In the genomic region with DNA sequence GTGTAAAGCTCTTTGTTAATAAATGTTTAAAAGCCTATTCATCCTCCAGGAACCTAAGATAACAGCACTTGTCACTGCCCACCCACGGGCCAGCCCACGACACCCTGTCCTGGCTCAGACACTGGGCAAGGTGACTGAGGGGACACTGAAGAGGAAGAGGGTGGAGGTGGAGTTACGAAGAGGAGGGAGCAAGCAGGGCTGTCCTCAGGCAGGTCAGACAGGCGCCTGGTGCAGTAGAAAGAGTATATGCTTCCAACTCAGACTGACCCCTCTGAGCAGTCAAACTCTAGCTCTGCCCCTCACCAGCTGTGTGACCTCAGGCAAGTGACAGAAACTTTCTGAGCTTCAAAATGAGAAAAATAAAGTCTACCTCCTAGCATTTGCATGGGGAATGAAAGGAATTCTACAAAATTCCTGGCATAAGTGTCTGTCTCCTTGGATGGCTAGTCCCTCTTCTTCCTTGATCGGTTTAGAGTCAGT, we compare ENCODE assay signal across 11 cellular contexts. TPM values are rescaled to one million over a fixed set of nuclear protein-coding genes. Genes with fewer than 3 reads are reported as not detected.
DNase-seq lines count a peak whose midpoint lies in the region; ATAC-seq and TF ChIP-seq lines count a peak whose summit lies in the region.
"Had no signal": no experiment of that assay in that cellular context is flagged by ENCODE, and none has a peak within 500 bp of the region (broad histone marks: within the 10 kb centered on the region; RNA-seq: fewer than 3 reads in every experiment).

No MANE protein-coding gene starts in this region.

- H4K20me1 ChIP-seq in IMR-90 (ENCODE audit: insufficient read depth, low read length) = peaks cover 13% of the 10 kb centered on the region

- H3K23ac ChIP-seq in IMR-90 (ENCODE audit: low read depth, low read length) = peak overlapping the region; percentile 86

- H4K91ac ChIP-seq in IMR-90 (ENCODE audit: insufficient read depth, low read depth, low read length) = peak overlapping the region; percentile 53

- H3K4me3 ChIP-seq in IMR-90 (ENCODE audit: insufficient read depth, low read depth, low read length) (no peak overlapping the region), ectodermal cell (ENCODE audit: insufficient read depth, low read depth, low read length) (no peak overlapping the region), stomach (no peak overlapping the region)
- H3K4me3 ChIP-seq: MG63, PC-9 had no signal

- H3K18ac ChIP-seq in IMR-90 (ENCODE audit: low read depth, low read length) = peak overlapping the region; percentile 66

- TF ChIP-seq CTCF in IMR-90 (conservative IDR thresholded peaks at IDR 0.05; ENCODE audit: low read depth, low read length) = no peak
- no peak for TF ChIP-seq CTCF in stomach (IDR thresholded peaks at IDR 0.05)

- H4K8ac ChIP-seq in IMR-90 (ENCODE audit: low read depth in 2 of 2, low read length in 2 of 2) = peak overlapping the region in 1 of 2 experiments; percentile 16; a peak in 2 of 4 replicates

- H4K5ac ChIP-seq in IMR-90 (ENCODE audit: low read depth, low read length) = peak overlapping the region; percentile 19; the same call in 1 of the 2 replicates

- H3K9me3 ChIP-seq in IMR-90 (ENCODE audit: control insufficient read depth, insufficient read depth, low read length) (no peaks in the 10 kb centered on the region), ectodermal cell (ENCODE audit: control insufficient read depth, low read length) (no peaks in the 10 kb centered on the region), stomach (no peaks in the 10 kb centered on the region)
- H3K9me3 ChIP-seq: MG63 had no signal

- TF ChIP-seq RAD21 in IMR-90 (IDR thresholded peaks at IDR 0.05; ENCODE audit: low read length) = no peak

- ATAC-seq in IMR-90 (ENCODE audit: low read depth) (peak; percentile 48), left lobe of liver (peak; percentile 65), HG03097 (IDR thresholded peaks at IDR 0.05; ENCODE audit: low FRiP score, unreplicated experiment) (no peak)

- peak overlapping the region; percentile 61; the same call in 1 of the 2 replicates for H3K14ac ChIP-seq in IMR-90 (replicated peaks; ENCODE audit: low read depth, low read length)

- WGBS in IMR-90 (ENCODE audit: extremely low coverage in 2 of 2, insufficient read length in 1 of 2), 2 experiments = no CpG with 5 or more reads among the region's 5 CpGs
- WGBS in ectodermal cell, 2 experiments = 69 to 76% methylated on average over 5 of the region's 5 CpGs
- WGBS in stomach, 5 donors = 21 to 33% (median 26%) methylated on average over 5 of the region's 5 CpGs

- H2BK20ac ChIP-seq in IMR-90 (ENCODE audit: low read depth, low read length) = peak overlapping the region; percentile 79

- peaks cover 17% of the 10 kb centered on the region for H3K4me1 ChIP-seq in IMR-90 (ENCODE audit: control insufficient read depth, insufficient read depth, low read length)
- peaks cover 20% of the 10 kb centered on the region for H3K4me1 ChIP-seq in ectodermal cell (ENCODE audit: control insufficient read depth, insufficient read depth, low read length)
- peaks cover 11 to 45% (median 22%) of the 10 kb centered on the region in 4 donors for H3K4me1 ChIP-seq in stomach

- intact Hi-C loops in IMR-90 (cut with micrococcal nuclease) (loop anchor here (1.0 kb wide), 1 partner anchor 93 kb away; no protein-coding TSS in a partner anchor), stomach (cut with DNase I; ENCODE audit: low total_unique reads) (no loop called here)

- TF ChIP-seq EP300 in stomach (IDR thresholded peaks at IDR 0.05) = no peak

- peak overlapping the region; percentile 91 for H2AK5ac ChIP-seq in IMR-90 (ENCODE audit: low read depth, low read length)

- H2AK9ac ChIP-seq in IMR-90 (replicated peaks; ENCODE audit: low read depth, low read length, poor library complexity) = peak overlapping the region; percentile 60

- 0 out of 3 replicates have a peak overlapping the region, but pooled peaks have one; percentile 67 for H2BK15ac ChIP-seq in IMR-90 (ENCODE audit: low read depth, low read length)

- peak overlapping the region; percentile 62 for H2BK5ac ChIP-seq in IMR-90 (ENCODE audit: low read depth, low read length, poor library complexity, severe bottlenecking)

- CTCF ChIA-PET in IMR-90 (lab: Yijun Ruan, JAX) = interaction anchor here (1.0 to 1.5 kb wide), 3 partner anchors 10 to 24 kb away, joined by 3 to 4 read pairs (median 3); no protein-coding TSS in a partner anchor

- peaks cover 26 to 50% of the 10 kb centered on the region in 2 experiments; a peak in 3 of 4 replicates for H3K79me1 ChIP-seq in IMR-90 (ENCODE audit: low read depth in 1 of 2, low read length in 2 of 2)

- H3K9me1 ChIP-seq in IMR-90 (ENCODE audit: insufficient read depth, low read length) = peaks cover 9% of the 10 kb centered on the region

- no peak overlapping the region for H2AFZ ChIP-seq in IMR-90 (replicated peaks; ENCODE audit: low read length, poor library complexity)
- H2AFZ ChIP-seq: PC-9 had no signal

- H3K27ac ChIP-seq in IMR-90 (ENCODE audit: insufficient read depth, low read length) (peak overlapping the region; percentile 76), ectodermal cell (ENCODE audit: insufficient read depth, low read depth, low read length, poor library complexity, severe bottlenecking) (peak overlapping the region; percentile 18), stomach (peak overlapping the region; percentile 34 to 76 (median 62))
- H3K27ac ChIP-seq: PC-9 had no signal

- peak overlapping the region; percentile 18; the same call in 1 of the 2 replicates for H3K56ac ChIP-seq in IMR-90 (ENCODE audit: extremely low read depth, insufficient read depth, low read length)

- no peaks in the 10 kb centered on the region for H3K36me3 ChIP-seq in IMR-90 (ENCODE audit: control insufficient read depth, insufficient read depth, low read length)
- H3K36me3 ChIP-seq in ectodermal cell (ENCODE audit: control insufficient read depth, insufficient read depth, low read length) = no peaks in the 10 kb centered on the region
- no peaks in the 10 kb centered on the region for H3K36me3 ChIP-seq in stomach
- H3K36me3 ChIP-seq: MG63 had no signal

- POLR2A ChIA-PET in IMR-90 (lab: Charles Lee; ENCODE audit: unreplicated experiment) = no interaction called here

- H3K27me3 ChIP-seq in IMR-90 (ENCODE audit: control insufficient read depth, insufficient read depth, low read length) = no peaks in the 10 kb centered on the region
- no peaks in the 10 kb centered on the region for H3K27me3 ChIP-seq in ectodermal cell (ENCODE audit: control insufficient read depth, insufficient read depth, low read length, poor library complexity, severe bottlenecking)
- H3K27me3 ChIP-seq in stomach = no peaks in the 10 kb centered on the region
- H3K27me3 ChIP-seq: MG63 had no signal

- DNase-seq in IMR-90 = peak; percentile 21
- DNase-seq in left lobe of liver (ENCODE audit: low spot score) = no peak
- DNase-seq in stomach = no peak
- no peak for DNase-seq in ureter (ENCODE audit: low spot score)
- DNase-seq in SKM-1 treated with dmso at 0.1 percent for 144 hours (lab: John Stamatoyannopoulos, UW; ENCODE audit: unreplicated experiment) = no peak
- no peak for DNase-seq in NCI-H748 treated with DMSO at 0.1 percent for 48 hours (lab: John Stamatoyannopoulos, UW)
- DNase-seq: naive B cell, PC-9 had no signal

- peak overlapping the region; percentile 79 for H2BK120ac ChIP-seq in IMR-90 (ENCODE audit: low read depth, low read length)

- in situ Hi-C loops in IMR-90 (cut with MboI; ENCODE audit: low sequenced_read_pairs) = no loop called here

- no peak for TF ChIP-seq POLR2A in IMR-90 (IDR thresholded peaks at IDR 0.05; ENCODE audit: low read depth, low read length)
- no peak for TF ChIP-seq POLR2A in stomach (IDR thresholded peaks at IDR 0.05)

- dilution Hi-C loops in IMR-90 (cut with HindIII; ENCODE audit: low sequenced_read_pairs, unreplicated experiment) = no loop called here

- 0 out of 2 replicates have a peak overlapping the region, but pooled peaks have one; percentile 30 for H3K9ac ChIP-seq in IMR-90 (ENCODE audit: low read depth, low read length)

- peak overlapping the region; percentile 69 for H3K4me2 ChIP-seq in IMR-90 (ENCODE audit: low read depth, low read length)
- H3K4me2 ChIP-seq: PC-9 had no signal

- peak overlapping the region; percentile 87 for H3K4ac ChIP-seq in IMR-90 (ENCODE audit: low read depth, low read length)

- no TSS peak for BruUV-seq in IMR-90 (replicated peaks; lab: Mats Ljungman, UMichigan)

TF ChIP-seq in IMR-90, 13 proteins besides CTCF, POLR2A, EP300 and RAD21 (continues in another document):
- TF ChIP-seq CHD1 (IDR thresholded peaks at IDR 0.05; ENCODE audit: low read depth, low read length) (no peak), MAFK (IDR thresholded peaks at IDR 0.05; ENCODE audit: low read depth, low read length) (no peak), MAZ (IDR thresholded peaks at IDR 0.05; ENCODE audit: borderline replicate concordance, low read depth, low read length) (no peak), NFE2L2 (IDR thresholded peaks at IDR 0.05; ENCODE audit: low read depth, low read length) (no peak), BHLHE40 (IDR thresholded peaks at IDR 0.05; ENCODE audit: low read depth, low read length) (no peak), SMC3 (IDR thresholded peaks at IDR 0.05; ENCODE audit: low read depth, low read length) (no peak), FOS (IDR thresholded peaks at IDR 0.05; ENCODE audit: low read depth, low read length) (no peak)
- TF ChIP-seq, protein P1, sequence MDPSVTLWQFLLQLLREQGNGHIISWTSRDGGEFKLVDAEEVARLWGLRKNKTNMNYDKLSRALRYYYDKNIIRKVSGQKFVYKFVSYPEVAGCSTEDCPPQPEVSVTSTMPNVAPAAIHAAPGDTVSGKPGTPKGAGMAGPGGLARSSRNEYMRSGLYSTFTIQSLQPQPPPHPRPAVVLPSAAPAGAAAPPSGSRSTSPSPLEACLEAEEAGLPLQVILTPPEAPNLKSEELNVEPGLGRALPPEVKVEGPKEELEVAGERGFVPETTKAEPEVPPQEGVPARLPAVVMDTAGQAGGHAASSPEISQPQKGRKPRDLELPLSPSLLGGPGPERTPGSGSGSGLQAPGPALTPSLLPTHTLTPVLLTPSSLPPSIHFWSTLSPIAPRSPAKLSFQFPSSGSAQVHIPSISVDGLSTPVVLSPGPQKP (IDR thresholded peaks at IDR 0.05; ENCODE audit: borderline replicate concordance, low read depth, low read length) = no peak

RNA-seq across cellular contexts. Expression of a gene that starts 22.8 kb away (rescaled TPM):
- total RNA-seq in IMR-90 (2012; rRNA removed) = 21.9 and 24.4 TPM in 2 replicates
- 17.1 and 18.2 TPM in 2 replicates for polyA plus RNA-seq in IMR-90 (2012; rRNA removed)
- 9.4 and 10.0 TPM in 2 replicates for polyA plus RNA-seq in IMR-90 (2012; cell fraction: cytosol; rRNA removed)
- 6.9 and 17.6 TPM in 2 replicates for polyA plus RNA-seq in IMR-90 (2012; cell fraction: nucleus; rRNA removed; ENCODE audit: low replicate concordance)
- polyA plus RNA-seq in ectodermal cell (2013, experiment 1 of 4) = 13.8 TPM
- 13.5 TPM for polyA plus RNA-seq in ectodermal cell (2013, experiment 2 of 4)
- polyA plus RNA-seq in ectodermal cell (2013, experiment 3 of 4) = 10.2 TPM
- 11.4 TPM for polyA plus RNA-seq in ectodermal cell (2013, experiment 4 of 4)
- 35.1 TPM for total RNA-seq in left lobe of liver
- 10 to 100 TPM; 17.5 to 50.6 (median 40.0) TPM for total RNA-seq in stomach
- polyA plus RNA-seq in stomach = 1 to 10 TPM; 5.8 to 8.0 (median 7.7) TPM
- total RNA-seq in ureter = 31.6 TPM

Comparison
In these comparisons a context has a peak if more than half of its experiments do, and no peak if none do; other contexts are left out.
1. H3K27ac ChIP-seq: peak in every context shown above with its lines; median percentile 76 in IMR-90; 62 in stomach; 18 in ectodermal cell.